ENCODE assay signal across 8 cellular contexts in the genomic region with DNA sequence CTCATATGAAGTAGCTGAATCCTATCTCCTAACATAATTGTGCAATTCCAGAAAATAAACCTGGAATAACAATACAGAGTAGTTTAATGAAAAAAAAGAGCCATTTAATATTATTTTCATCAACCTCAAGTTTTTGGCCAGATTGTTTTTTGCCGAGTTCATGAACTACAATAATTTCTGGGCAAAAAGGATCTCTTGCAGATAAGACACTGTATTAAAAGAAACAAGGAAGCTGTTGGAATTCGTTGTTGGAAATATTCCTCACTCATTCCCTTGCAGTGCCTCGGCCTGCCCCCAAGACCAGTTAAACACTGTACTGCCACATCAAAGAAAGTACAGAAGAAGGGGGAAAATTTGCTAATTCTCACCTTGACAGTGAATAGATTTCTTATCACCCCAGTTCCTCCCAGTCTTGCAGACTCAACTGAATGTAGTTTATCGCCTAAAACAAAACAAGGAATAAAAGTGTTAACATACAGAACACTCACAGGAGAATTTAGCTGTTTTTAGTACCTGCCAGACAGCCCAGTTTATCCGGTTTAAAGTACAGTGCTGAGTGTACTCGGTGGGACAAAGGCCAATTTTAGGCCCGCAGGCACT. TPM values are rescaled to one million over a fixed set of nuclear protein-coding genes. Genes with fewer than 3 reads are reported as not detected.
DNase-seq lines count a peak whose midpoint lies in the region; TF ChIP-seq lines count a peak whose summit lies in the region.

No MANE protein-coding gene starts in this region.

- H3K27me3 Mint-ChIP-seq in chondrocyte (ENCODE audit: low read depth): no peaks in the 10 kb centered on the region

- WGBS in HUES64: 27% methylated on average over 5 of the region's 7 CpGs

- peak overlapping the region; percentile 95 for H3K4me3 Mint-ChIP-seq in chondrocyte (ENCODE audit: unreplicated experiment)

- peaks cover 24% of the 10 kb centered on the region for H3K4me1 Mint-ChIP-seq in chondrocyte (ENCODE audit: low read depth)

- no peaks in the 10 kb centered on the region for H3K9me3 ChIP-seq in HUES64 (ENCODE audit: insufficient read depth, low read depth, low read length)

- peak overlapping the region; percentile 95 for H3K27ac Mint-ChIP-seq in chondrocyte (ENCODE audit: unreplicated experiment)

- H3K27ac ChIP-seq in HUES64 (ENCODE audit: low read depth, low read length): peak overlapping the region; percentile 24; the same call in 1 of the 2 replicates

- peak overlapping the region; percentile 96 for H3K9ac ChIP-seq in HUES64 (ENCODE audit: low read depth, low read length)

- peaks cover 52% of the 10 kb centered on the region for H3K36me3 ChIP-seq in HUES64 (ENCODE audit: insufficient read depth, low read length)

- DNase-seq in AG08395 (ENCODE audit: low spot score) (peak; percentile 6), chondrocyte (ENCODE audit: low spot score) (no peak), myocyte (ENCODE audit: low read depth) (peak; percentile 5), amygdala (lab: John Stamatoyannopoulos, UW) (no peak), NCI-H748 (lab: John Stamatoyannopoulos, UW; ENCODE audit: unreplicated experiment) (no peak), NCI-H226 (no peak), HuH-7.5 (ENCODE audit: low spot score) (no peak)

- H3K9me3 Mint-ChIP-seq in chondrocyte (ENCODE audit: low read depth): no peaks in the 10 kb centered on the region

- H3K4me3 ChIP-seq in HUES64 (ENCODE audit: low read length): peak overlapping the region; percentile 93

- TF ChIP-seq CTCF in chondrocyte (IDR thresholded peaks at IDR 0.05): no peak

- H3K36me3 Mint-ChIP-seq in chondrocyte (ENCODE audit: low read depth): peaks cover 14% of the 10 kb centered on the region

- no peaks in the 10 kb centered on the region for H3K27me3 ChIP-seq in HUES64 (ENCODE audit: insufficient read depth, low read length)

- peaks cover 27% of the 10 kb centered on the region for H3K4me1 ChIP-seq in HUES64 (ENCODE audit: insufficient read depth, low read length)

RNA-seq across cellular contexts. Expression of a gene that starts 1.3 kb away (rescaled TPM):
- 324 TPM for polyA plus RNA-seq in HUES64 (2013, experiment 1 of 2)
- 320 TPM for polyA plus RNA-seq in HUES64 (2013, experiment 2 of 2)
- total RNA-seq in chondrocyte (68.5 to 78.2 TPM (median 75.9 TPM) in 3 replicates), myocyte (40.8 and 79.4 TPM in 2 replicates)
- polyA plus RNA-seq in myocyte (2012): 65.7 TPM

RNA-seq across cellular contexts. Expression of a gene that starts 12.4 kb away (rescaled TPM):
- polyA plus RNA-seq in HUES64 (2013, experiment 1 of 2): 13.8 TPM
- 18.4 TPM for polyA plus RNA-seq in HUES64 (2013, experiment 2 of 2)
- total RNA-seq in chondrocyte: 24.7 to 29.3 TPM (median 28.3 TPM) in 3 replicates
- 21.9 and 24.2 TPM in 2 replicates for total RNA-seq in myocyte
- 5.6 TPM for polyA plus RNA-seq in myocyte (2012)

Comparison
In these comparisons a context has a peak if more than half of its experiments do, and no peak if none do; other contexts are left out.
1. DNase-seq: peak in AG08395 (single experiment) and myocyte (single experiment); none in chondrocyte (single experiment), amygdala (0 of 56), NCI-H748 (single experiment), NCI-H226 (single experiment) and HuH-7.5 (single experiment).